8 cellular contexts compared by ENCODE assay signal in genomic region chr6:143575440-143575839, GRCh38.
DNase-seq lines count a peak whose midpoint lies in the region; ATAC-seq, FAIRE-seq and TF ChIP-seq lines count a peak whose summit lies in the region.

No MANE protein-coding gene starts in this region.

- H3K36me3 ChIP-seq in keratinocyte (ENCODE audit: control insufficient read depth in 2 of 2, extremely low read depth in 1 of 2, insufficient read depth in 2 of 2, low read length in 2 of 2) = no peaks in the 10 kb centered on the region

- peak; percentile 87 for FAIRE-seq in keratinocyte (lab: Jason Lieb, UNC)

- H4K20me1 ChIP-seq in keratinocyte (ENCODE audit: control insufficient read depth, extremely low read depth, insufficient read depth, low read length) = no peaks in the 10 kb centered on the region

- H3K4me3 ChIP-seq in cardiac fibroblast (replicated peaks in 1 of 2; ENCODE audit: low read depth in 2 of 2, low read length in 2 of 2) (no peak overlapping the region), keratinocyte (ENCODE audit: control insufficient read depth in 2 of 3, extremely low read depth in 1 of 3, insufficient read depth in 2 of 3, low read depth in 1 of 3, low read length in 3 of 3) (no peak overlapping the region)

- TF ChIP-seq CTCF in GM13977 (IDR thresholded peaks at IDR 0.05; ENCODE audit: extremely low read depth, insufficient read depth, missing control alignments) (peak; percentile 84), cardiac fibroblast (IDR thresholded peaks at IDR 0.05; ENCODE audit: low read depth, low read length) (peak; percentile 87), keratinocyte (optimal IDR thresholded peaks at IDR 0.05 in 1 of 3, IDR thresholded peaks at IDR 0.05 in 1 of 3, conservative IDR thresholded peaks at IDR 0.05 in 1 of 3; ENCODE audit: extremely low read depth in 1 of 3, insufficient read depth in 2 of 3, low read length in 3 of 3) (peak; percentile 72 to 87 (median 74))

- H3K27ac ChIP-seq in keratinocyte (ENCODE audit: control insufficient read depth, insufficient read depth, low read length) = no peak overlapping the region

- in situ Hi-C loops in GM13977 (cut with MboI; ENCODE audit: low pct_unique_long_range_greater_than_20kb, low sequenced_read_pairs, unreplicated experiment) = loop anchor here (10.0 to 25.0 kb wide), 3 partner anchors 61 to 912 kb away; partner anchors contain the start of gene FUCA2

- dilution Hi-C loops in keratinocyte (cut with MboI; ENCODE audit: extremely low pct_ligation_motif_present, low sequenced_read_pairs) = no loop called here

- peaks cover 7% of the 10 kb centered on the region for H3K4me1 ChIP-seq in keratinocyte (ENCODE audit: control insufficient read depth, extremely low read depth, insufficient read depth, low read length)

- H3K9me1 ChIP-seq in keratinocyte (ENCODE audit: control insufficient read depth, extremely low read depth, insufficient read depth, low read length) = no peaks in the 10 kb centered on the region

- ATAC-seq in HG02884 (IDR thresholded peaks at IDR 0.05; ENCODE audit: unreplicated experiment) = peak; percentile 92

- no peaks in the 10 kb centered on the region for H3K27me3 ChIP-seq in keratinocyte (ENCODE audit: control insufficient read depth, extremely low read depth, insufficient read depth, low read length)

- H3K4me2 ChIP-seq in keratinocyte (ENCODE audit: control insufficient read depth, extremely low read depth, insufficient read depth, low read depth, low read length) = no peak overlapping the region

- H2AFZ ChIP-seq in keratinocyte (ENCODE audit: control insufficient read depth, low read length) = no peak overlapping the region

- DNase-seq in AG08396 (ENCODE audit: low spot score) = peak; percentile 72
- peak; percentile 78 for DNase-seq in GM13977 (ENCODE audit: low spot score)
- DNase-seq in NCI-H146 treated with DMSO at 0.1 percent for 48 hours (lab: John Stamatoyannopoulos, UW; ENCODE audit: unreplicated experiment) = peak; percentile 91
- peak; percentile 15 for DNase-seq in T follicular helper cell (ENCODE audit: low read depth)
- peak; percentile 91 to 92 for DNase-seq in cardiac fibroblast (ENCODE audit: low read depth in 2 of 2)
- peak; percentile 45 for DNase-seq in keratinocyte (ENCODE audit: low read depth, low spot score)
- peak in 2 of 3 donors; percentile 22 to 26 for DNase-seq in stimulated activated CD4-positive, alpha-beta T cell treated with anti-CD3 and anti-CD28 coated beads, TNF-alpha, amount 100 ng/mL, for 1 hour (ENCODE audit: low read depth in 3 of 3, low spot score in 1 of 3)

- H3K9me3 ChIP-seq in keratinocyte (ENCODE audit: control insufficient read depth, low read depth, low read length) = no peaks in the 10 kb centered on the region

- no peak overlapping the region for H3K9ac ChIP-seq in keratinocyte (ENCODE audit: control insufficient read depth, extremely low read depth, insufficient read depth, low read length)

- H3K79me2 ChIP-seq in keratinocyte (ENCODE audit: control insufficient read depth, insufficient read depth, low read length) = no peaks in the 10 kb centered on the region

Comparison
In these comparisons a context has a peak if more than half of its experiments do, and no peak if none do; other contexts are left out.
1. DNase-seq: peak in every context shown above with its lines; median percentile 92 in cardiac fibroblast; 91 in NCI-H146 treated with DMSO at 0.1 percent for 48 hours; 78 in GM13977; 72 in AG08396; 45 in keratinocyte; 24 in stimulated activated CD4-positive, alpha-beta T cell treated with anti-CD3 and anti-CD28 coated beads, TNF-alpha, amount 100 ng/mL, for 1 hour; 15 in T follicular helper cell.